In the genomic region with DNA sequence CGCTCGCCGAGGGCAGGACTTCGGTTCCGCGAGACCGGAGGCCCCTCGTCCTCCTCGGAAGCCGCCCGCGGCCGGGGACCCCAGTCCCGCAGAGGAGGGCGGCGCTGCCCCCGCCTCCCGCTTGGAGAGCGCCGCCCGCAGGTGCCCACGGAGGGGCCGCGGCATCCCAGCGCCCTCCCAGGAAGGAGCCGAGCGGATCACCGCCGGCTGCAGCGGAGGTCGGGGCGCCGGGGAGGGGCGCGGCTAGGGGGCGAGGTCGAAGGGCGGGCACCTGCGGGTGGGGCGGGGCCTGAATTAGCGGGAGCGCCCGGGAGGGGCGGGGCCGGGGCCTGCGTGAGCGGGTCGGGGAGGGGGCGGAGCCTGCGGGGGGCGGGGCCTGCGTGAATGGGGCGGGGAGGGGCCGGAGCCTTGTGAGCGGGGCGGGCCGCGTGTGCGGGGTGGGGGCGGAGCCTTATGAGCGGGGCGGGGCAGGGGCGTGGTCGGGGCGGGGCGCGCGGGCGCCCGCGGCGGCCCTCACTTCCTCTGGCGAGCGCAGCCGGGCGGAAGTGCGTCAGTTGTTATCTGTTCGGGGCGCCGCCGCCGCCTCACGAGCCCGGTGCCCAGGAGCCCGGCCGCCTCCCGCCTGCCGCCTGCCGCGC, we compare ENCODE assay signal across 8 cellular contexts. TPM values are rescaled to one million over a fixed set of nuclear protein-coding genes. Genes with fewer than 3 reads are reported as not detected.
A peak's percentile ranks its signal among the peaks of the same experiment; 100 is the strongest.
DNase-seq lines count a peak whose midpoint lies in the region; ATAC-seq and TF ChIP-seq lines count a peak whose summit lies in the region.

A gene (plus strand): TSS at position 550 of the 638 bp plus-strand sequence.

- peak within 1 kb of the TSS; percentile 78 for H3K4me3 ChIP-seq in GM12864 (ENCODE audit: low read depth, low read length)
- peak within 1 kb of the TSS; percentile 65 to 93 (median 80) for H3K4me3 ChIP-seq in heart right ventricle
- H3K4me3 ChIP-seq in transverse colon: peak within 1 kb of the TSS; percentile 76 to 97 (median 85)

- H3K4me1 ChIP-seq in heart right ventricle (peaks cover 29 to 57% (median 55%) of the 10 kb centered on the region in 9 donors), transverse colon (peaks cover 27 to 52% (median 43%) of the 10 kb centered on the region in 4 donors)

- DNase-seq in GM12864 (ENCODE audit: low read depth) (peak; percentile 31), NCI-H1436 (lab: John Stamatoyannopoulos, UW) (peak; percentile 88), heart right ventricle (peak; percentile 89 to 92), posterior cingulate gyrus (peak; percentile 75 to 98 (median 88)), transverse colon (peak; percentile 95)

- H3K27ac ChIP-seq in adipose tissue (ENCODE audit: low read depth, low read length) (no peak within 1 kb of the TSS), heart right ventricle (peak within 1 kb of the TSS; percentile 33 to 96 (median 90)), transverse colon (peak within 1 kb of the TSS; percentile 80 to 91 (median 82))

- ATAC-seq in HG02763 (IDR thresholded peaks at IDR 0.05; ENCODE audit: unreplicated experiment): peak; percentile 50
- peak; percentile 76 to 89 (median 82) for ATAC-seq in heart right ventricle

- peaks cover 0 to 4% (median 0%) of the 10 kb centered on the region in 9 donors for H3K36me3 ChIP-seq in heart right ventricle
- no peaks in the 10 kb centered on the region for H3K36me3 ChIP-seq in transverse colon

- H3K9me3 ChIP-seq in heart right ventricle (no peaks in the 10 kb centered on the region), transverse colon (no peaks in the 10 kb centered on the region)

- H3K27me3 ChIP-seq in heart right ventricle (no peaks in the 10 kb centered on the region), transverse colon (no peaks in the 10 kb centered on the region)

- 0 to 2% (median 1%) methylated on average over 35 to 82 of the region's 90 CpGs for WGBS in adipose tissue, 3 donors
- WGBS in heart right ventricle, 2 donors: 1% methylated on average over 42 to 84 of the region's 90 CpGs
- WGBS in transverse colon (ENCODE audit: low coverage in 1 of 2), 2 donors: 0% methylated on average over 1 of the region's 90 CpGs; no CpG with 5 or more reads in 1 of the 2 donors

- in situ Hi-C loops in transverse colon (cut with MboI; ENCODE audit: low pct_ligation_motif_present in 1 of 4, low pct_unique_long_range_greater_than_20kb in 1 of 4, low sequenced_read_pairs in 3 of 4): no loop called here

- TF ChIP-seq CTCF in GM12864 (IDR thresholded peaks at IDR 0.05; ENCODE audit: low read depth, low read length, missing control alignments) (no peak), heart right ventricle (IDR thresholded peaks at IDR 0.05) (peak in 2 of 9 donors; percentile 9 to 14), transverse colon (IDR thresholded peaks at IDR 0.05) (peak in 1 of 5 experiments; percentile 4)

- TF ChIP-seq POLR2A in transverse colon (IDR thresholded peaks at IDR 0.05): peak; percentile 51

- intact Hi-C loops in T-helper 1 cell treated with Interleukin-12 subunit alpha and Interleukin-12 subunit beta and Interleukin-4 antibody, amounts not matched to agents 30 ng/mL and 1 ng/mL, for 36 hours (cut with micrococcal nuclease): loop anchor here (1.0 to 5.0 kb wide), 10 partner anchors 44 to 641 kb away; a partner anchor contains a TSS
- intact Hi-C loops in heart right ventricle (cut with DNase I): loop anchor here in 3 of 10 donors (2.0 to 10.0 kb wide), 3 partner anchors 17 to 338 kb away; a partner anchor contains a TSS
- intact Hi-C loops in posterior cingulate gyrus (cut with DNase I): loop anchor here (5.0 kb wide), 1 partner anchor 33 kb away; no protein-coding TSS in a partner anchor
- intact Hi-C loops in transverse colon (cut with DNase I; ENCODE audit: low total_unique reads): loop anchor here (5.0 kb wide), 1 partner anchor 442 kb away; no protein-coding TSS in a partner anchor

- no peak for TF ChIP-seq EP300 in transverse colon (IDR thresholded peaks at IDR 0.05; ENCODE audit: low read depth)

RNA-seq across cellular contexts. Expression of the gene that starts here (rescaled TPM):
- total RNA-seq in T-helper 1 cell treated with Interleukin-12 subunit alpha and Interleukin-12 subunit beta and Interleukin-4 antibody, amounts not matched to agents 30 ng/mL and 1 ng/mL, for 36 hours: 47.8 and 56.2 TPM in 2 replicates
- 10 to 100 TPM; 14.7 to 26.9 (median 20.5) TPM for polyA plus RNA-seq in adipose tissue
- total RNA-seq in heart right ventricle: 10 to 100 TPM; 42.3 to 90.6 (median 48.0) TPM
- 10 to 100 TPM; 28.1 to 39.9 TPM for polyA plus RNA-seq in heart right ventricle
- 100 to 1,000 TPM in 1 of 4 donors, 10 to 100 TPM in 3; 23.3 to 306 (median 49.7) TPM for total RNA-seq in transverse colon

Comparison
In these comparisons a context has a peak if more than half of its experiments do, and no peak if none do; other contexts are left out.
1. DNase-seq: peak in every context shown above with its lines; median percentile 95 in transverse colon; 90 in heart right ventricle; 88 in posterior cingulate gyrus; 88 in NCI-H1436; 31 in GM12864.